ENCODE assay signal across 8 cellular contexts in the genomic region with DNA sequence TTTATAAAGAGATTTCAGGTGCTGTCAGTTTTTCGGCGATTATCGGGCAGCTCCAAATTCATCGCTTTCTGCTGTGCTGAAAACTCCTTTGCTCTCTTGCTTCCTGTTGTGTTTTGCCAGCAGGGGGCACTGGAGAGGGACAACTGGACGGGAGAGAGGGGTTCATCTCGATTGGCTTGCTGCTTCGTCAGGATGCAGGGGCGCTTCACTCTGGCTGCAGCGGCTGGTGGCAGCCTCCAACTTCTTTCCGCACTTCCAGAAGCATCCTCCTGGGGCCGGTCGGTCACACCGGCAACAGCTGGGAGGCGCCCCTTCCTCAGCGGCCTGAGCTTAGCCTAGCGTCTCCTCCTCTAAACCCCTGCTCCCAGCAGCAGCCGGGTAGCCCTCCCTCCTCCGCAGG. TPM values are rescaled to one million over a fixed set of nuclear protein-coding genes. Genes with fewer than 3 reads are reported as not detected.
DNase-seq lines count a peak whose midpoint lies in the region; ATAC-seq, FAIRE-seq and TF ChIP-seq lines count a peak whose summit lies in the region.

No MANE protein-coding gene starts in this region.

- H3K4me1 ChIP-seq in KMS-11 (ENCODE audit: low read depth, poor library complexity, severe bottlenecking) = peaks cover 39% of the 10 kb centered on the region
- no peaks in the 10 kb centered on the region for H3K4me1 ChIP-seq in esophagus squamous epithelium

- WGBS in esophagus squamous epithelium, 2 donors = 33 to 44% methylated on average over 9 to 16 of the region's 18 CpGs

- intact Hi-C loops in esophagus squamous epithelium (cut with DNase I) = no loop called here

- no peak for FAIRE-seq in urothelium cell line (lab: Jason Lieb, UNC)

- H3K9ac ChIP-seq in KMS-11 = no peak overlapping the region

- H2AFZ ChIP-seq in KMS-11 (ENCODE audit: low read depth) = no peak overlapping the region

- H3K36me3 ChIP-seq in KMS-11 (ENCODE audit: insufficient read depth) (no peaks in the 10 kb centered on the region), esophagus squamous epithelium (no peaks in the 10 kb centered on the region)

- DNase-seq in COLO668 (lab: John Stamatoyannopoulos, UW; ENCODE audit: unreplicated experiment) (peak; percentile 19), esophagus squamous epithelium (lab: John Stamatoyannopoulos, UW) (no peak), nephron progenitor cell (peak; percentile 80), urothelium cell line (ENCODE audit: low spot score) (no peak)
- peak; percentile 76 for DNase-seq in activated CD8-positive, alpha-beta memory T cell treated with anti-CD3 and anti-CD28 coated beads, Interleukin-2, amount 50 U/mL, for 4 hours

- no peak for TF ChIP-seq POLR2A in esophagus squamous epithelium (IDR thresholded peaks at IDR 0.05)

- H3K79me2 ChIP-seq in KMS-11 (ENCODE audit: insufficient read depth, low read depth) = no peaks in the 10 kb centered on the region

- H3K27me3 ChIP-seq in KMS-11 (ENCODE audit: insufficient read depth, low read depth) = no peaks in the 10 kb centered on the region
- no peaks in the 10 kb centered on the region for H3K27me3 ChIP-seq in esophagus squamous epithelium

- no peaks in the 10 kb centered on the region for H3K9me3 ChIP-seq in esophagus squamous epithelium

- peaks cover 15% of the 10 kb centered on the region for H3K9me3 Mint-ChIP-seq in nephron progenitor cell
- no peaks in the 10 kb centered on the region for H3K9me3 Mint-ChIP-seq in stimulated activated memory B cell treated with anti-CD40 and anti-IgM and Interleukin-4, amounts not matched to agents 10 μg/mL and 1 μg/mL and 100 μg/mL, for 72 hours

- TF ChIP-seq CTCF in KMS-11 (conservative IDR thresholded peaks at IDR 0.05; ENCODE audit: low read depth, low read length) (peak; percentile 56), esophagus squamous epithelium (IDR thresholded peaks at IDR 0.05) (peak; percentile 19 to 48 (median 36)), nephron progenitor cell (IDR thresholded peaks at IDR 0.05) (peak; percentile 58)

- H3K4me3 Mint-ChIP-seq in nephron progenitor cell = no peak overlapping the region
- H3K4me3 Mint-ChIP-seq in stimulated activated memory B cell treated with anti-CD40 and anti-IgM and Interleukin-4, amounts not matched to agents 10 μg/mL and 1 μg/mL and 100 μg/mL, for 72 hours = peak overlapping the region; percentile 15

- H3K27ac ChIP-seq in KMS-11 = no peak overlapping the region
- H3K27ac ChIP-seq in esophagus squamous epithelium = no peak overlapping the region

- no peaks in the 10 kb centered on the region for H3K36me3 Mint-ChIP-seq in nephron progenitor cell (ENCODE audit: low read depth)
- H3K36me3 Mint-ChIP-seq in stimulated activated memory B cell treated with anti-CD40 and anti-IgM and Interleukin-4, amounts not matched to agents 10 μg/mL and 1 μg/mL and 100 μg/mL, for 72 hours = no peaks in the 10 kb centered on the region

- H3K4me3 ChIP-seq in KMS-11 (IDR thresholded peaks at IDR 0.05; ENCODE audit: insufficient read depth, low read depth, low read length) (no peak overlapping the region), esophagus squamous epithelium (peak overlapping the region in 3 of 4 donors; percentile 19 to 35 (median 26))

- ATAC-seq in stimulated activated memory B cell treated with anti-CD40 and anti-IgM and Interleukin-4, amounts not matched to agents 10 μg/mL and 1 μg/mL and 100 μg/mL, for 72 hours = no peak
- no peak for ATAC-seq in GM19395 (IDR thresholded peaks at IDR 0.05; ENCODE audit: unreplicated experiment)

- H3K4me1 Mint-ChIP-seq in nephron progenitor cell = no peaks in the 10 kb centered on the region
- peaks cover 3% of the 10 kb centered on the region for H3K4me1 Mint-ChIP-seq in stimulated activated memory B cell treated with anti-CD40 and anti-IgM and Interleukin-4, amounts not matched to agents 10 μg/mL and 1 μg/mL and 100 μg/mL, for 72 hours

- H3K27me3 Mint-ChIP-seq in nephron progenitor cell (ENCODE audit: low read depth, poor library complexity) = no peaks in the 10 kb centered on the region
- H3K27me3 Mint-ChIP-seq in stimulated activated memory B cell treated with anti-CD40 and anti-IgM and Interleukin-4, amounts not matched to agents 10 μg/mL and 1 μg/mL and 100 μg/mL, for 72 hours = no peaks in the 10 kb centered on the region

- H4K20me1 ChIP-seq in KMS-11 (ENCODE audit: insufficient read depth) = no peaks in the 10 kb centered on the region

- H3K27ac Mint-ChIP-seq in nephron progenitor cell = no peak overlapping the region
- H3K27ac Mint-ChIP-seq in stimulated activated memory B cell treated with anti-CD40 and anti-IgM and Interleukin-4, amounts not matched to agents 10 μg/mL and 1 μg/mL and 100 μg/mL, for 72 hours = no peak overlapping the region

- no peak overlapping the region for H3K4me2 ChIP-seq in KMS-11

RNA-seq across cellular contexts. Expression of gene MSL3, which starts 29.5 kb away (rescaled TPM):
- 10 to 100 TPM; 14.2 to 29.6 (median 17.6) TPM for total RNA-seq in esophagus squamous epithelium

Comparison
In these comparisons a context has a peak if more than half of its experiments do, and no peak if none do; other contexts are left out.
1. DNase-seq: peak in COLO668 (single experiment), activated CD8-positive, alpha-beta memory T cell treated with anti-CD3 and anti-CD28 coated beads, Interleukin-2, amount 50 U/mL, for 4 hours (single experiment) and nephron progenitor cell (single experiment); none in esophagus squamous epithelium (single experiment) and urothelium cell line (single experiment).
2. Peak in every context shown above with its lines, with median percentiles within 50 percentile points of each other: CTCF ChIP-seq.